ENCODE assay signal across 8 cellular contexts in the genomic region with DNA sequence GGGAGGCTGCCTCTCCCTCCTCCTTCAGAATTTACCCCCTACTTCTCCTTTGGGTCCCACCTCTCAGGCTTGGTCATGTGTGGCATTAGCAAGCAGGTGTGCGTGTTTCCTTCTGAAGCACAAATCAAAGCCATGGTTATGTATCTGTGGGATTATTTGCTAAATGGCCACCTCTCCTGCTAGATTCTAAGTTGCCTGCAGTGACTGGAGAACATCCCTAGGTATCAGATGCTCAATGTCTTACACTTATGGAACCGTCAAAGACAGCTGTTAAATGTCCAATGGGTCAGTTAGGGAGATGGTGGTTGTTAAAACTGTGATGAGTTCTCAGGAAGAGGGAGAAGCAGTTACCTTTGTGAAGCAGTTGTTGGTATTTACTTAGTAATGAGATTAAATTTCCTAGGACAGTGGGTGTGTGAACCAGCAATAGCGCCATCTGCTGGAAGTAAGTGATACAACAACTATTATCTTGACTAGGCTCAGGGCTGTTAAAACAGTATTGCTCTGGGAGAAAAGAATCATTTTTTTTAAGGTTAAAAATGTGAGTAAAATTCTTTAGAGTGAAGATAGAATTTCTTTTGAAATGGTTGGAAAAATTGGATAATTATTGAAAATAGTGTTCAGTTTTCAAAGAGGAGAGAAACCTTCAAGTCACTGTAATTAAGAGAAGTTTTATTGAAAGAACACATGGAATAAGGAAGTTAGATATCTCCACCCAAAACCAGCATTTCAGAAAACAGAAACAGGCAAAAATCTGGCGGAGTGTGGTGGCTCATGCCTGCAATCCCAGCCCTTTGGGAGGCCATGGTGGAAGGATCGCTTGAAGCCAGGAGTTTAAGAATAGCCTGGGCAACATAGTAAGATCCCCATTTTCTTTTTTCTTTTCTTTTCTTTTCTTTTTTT.
DNase-seq lines count a peak whose midpoint lies in the region; ATAC-seq and TF ChIP-seq lines count a peak whose summit lies in the region.

No MANE protein-coding gene starts in this region.

- ATAC-seq in lung (ENCODE audit: insufficient read depth, low FRiP score) (peak; percentile 76), HG02610 (IDR thresholded peaks at IDR 0.05; ENCODE audit: unreplicated experiment) (no peak)

- TF ChIP-seq EP300 in SK-N-SH (IDR thresholded peaks at IDR 0.05; ENCODE audit: borderline replicate concordance in 1 of 2, low read depth in 1 of 2, low read length in 1 of 2), result no peak

- no peaks in the 10 kb centered on the region for H3K79me2 ChIP-seq in SK-N-SH (ENCODE audit: insufficient read depth)

- no peak overlapping the region for H3K27ac ChIP-seq in HEK293 (ENCODE audit: extremely low read depth, low read depth, low read length)
- no peak overlapping the region for H3K27ac ChIP-seq in SK-N-SH (ENCODE audit: low read depth in 2 of 2, low read length in 1 of 2)
- H3K27ac ChIP-seq in lung (ENCODE audit: low read depth in 1 of 2, low read length in 1 of 2), result no peak overlapping the region

- peak; percentile 72 for TF ChIP-seq RAD21 in SK-N-SH (IDR thresholded peaks at IDR 0.05; ENCODE audit: low read length)

- no peaks in the 10 kb centered on the region for H3K9me2 ChIP-seq in SK-N-SH

- H3K36me3 ChIP-seq in HEK293 (ENCODE audit: control insufficient read depth in 2 of 2, insufficient read depth in 1 of 2, low read length in 2 of 2), result no peaks in the 10 kb centered on the region
- H3K36me3 ChIP-seq in SK-N-SH (replicated peaks in 1 of 2; ENCODE audit: control insufficient read depth in 1 of 2, insufficient read depth in 2 of 2, low read length in 1 of 2), result no peaks in the 10 kb centered on the region
- H3K36me3 ChIP-seq in lung (ENCODE audit: control insufficient read depth in 2 of 2, insufficient read depth in 2 of 2, low read length in 2 of 2), result no peaks in the 10 kb centered on the region

- 0 out of 2 replicates have a peak, but pooled peaks have one; percentile 6 for TF ChIP-seq CTCF in HEK293 (tag by site-specific recombination; IDR thresholded peaks at IDR 0.05)
- TF ChIP-seq CTCF in SK-N-SH (IDR thresholded peaks at IDR 0.05), result peak; percentile 90
- TF ChIP-seq CTCF in lung (IDR thresholded peaks at IDR 0.05; ENCODE audit: control extremely low read depth, extremely low read depth), result peak; percentile 68

- H3K27me3 ChIP-seq in SK-N-SH (ENCODE audit: insufficient read depth) (peaks cover 8% of the 10 kb centered on the region; the same call in 1 of the 2 replicates), lung (ENCODE audit: control insufficient read depth, insufficient read depth) (no peaks in the 10 kb centered on the region)

- in situ Hi-C loops in G401 (cut with HindIII; ENCODE audit: low sequenced_read_pairs), result no loop called here

- no peak overlapping the region for H3K9ac ChIP-seq in SK-N-SH

- CTCF ChIA-PET in HEK293 (lab: Yijun Ruan, JAX), result interaction anchor here (0.5 to 3.9 kb wide), 33 partner anchors 9 to 1292 kb away, joined by 3 to 48 read pairs (median 3); no protein-coding TSS in a partner anchor
- CTCF ChIA-PET in SK-N-SH (lab: Yijun Ruan, JAX), result interaction anchor here (0.6 to 2.2 kb wide), 17 partner anchors 8 to 312 kb away, joined by 3 to 21 read pairs (median 3); no protein-coding TSS in a partner anchor

- no peaks in the 10 kb centered on the region for H4K20me1 ChIP-seq in SK-N-SH (ENCODE audit: insufficient read depth)

- H2AFZ ChIP-seq in SK-N-SH (ENCODE audit: low read depth), result no peak overlapping the region

- WGBS in SK-N-SH (ENCODE audit: low lambda C conversion rate), result 10% methylated on average over 5 of the region's 5 CpGs
- WGBS in lung, 2 donors, result 47 to 51% methylated on average over 5 of the region's 5 CpGs

- H3K4me1 ChIP-seq in HEK293 (ENCODE audit: control insufficient read depth, insufficient read depth, low read length), result no peaks in the 10 kb centered on the region
- H3K4me1 ChIP-seq in SK-N-SH (ENCODE audit: control insufficient read depth in 1 of 2, insufficient read depth in 2 of 2, low read depth in 1 of 2, low read length in 1 of 2), result no peaks in the 10 kb centered on the region; a peak in 1 of 4 replicates
- peaks cover 0 to 2% of the 10 kb centered on the region in 2 donors for H3K4me1 ChIP-seq in lung (ENCODE audit: control insufficient read depth in 2 of 2, insufficient read depth in 2 of 2, low read length in 2 of 2)

- H3K9me3 ChIP-seq in HEK293 (ENCODE audit: control insufficient read depth, insufficient read depth, low read depth, low read length), result no peaks in the 10 kb centered on the region
- no peaks in the 10 kb centered on the region for H3K9me3 ChIP-seq in SK-N-SH
- H3K9me3 ChIP-seq in lung (ENCODE audit: control insufficient read depth in 2 of 2, insufficient read depth in 1 of 2, low read length in 1 of 2), result no peaks in the 10 kb centered on the region

- POLR2A ChIA-PET in HEK293 (lab: Yijun Ruan, JAX), result interaction anchor here (1.1 to 2.1 kb wide), 2 partner anchors 227 to 300 kb away, joined by 3 to 9 read pairs; a partner anchor contains a TSS
- POLR2A ChIA-PET in SK-N-SH (lab: Yijun Ruan, JAX), result no interaction called here

- H3K4me2 ChIP-seq in SK-N-SH, result no peak overlapping the region

- H3K4me3 ChIP-seq in HEK293 (ENCODE audit: low read depth, low read length) (no peak overlapping the region), SK-N-SH (ENCODE audit: low read depth in 2 of 2, low read length in 1 of 2) (no peak overlapping the region; a peak in 1 of 4 replicates), lung (no peak overlapping the region)

- DNase-seq in A172 (ENCODE audit: low spot score) (peak; percentile 62), G401 (ENCODE audit: low spot score) (peak; percentile 85), MV-4-11 (lab: John Stamatoyannopoulos, UW) (peak; percentile 61), SK-N-SH (peak; percentile 50), lung (ENCODE audit: low spot score) (no peak)
- DNase-seq in effector CD4-positive, alpha-beta T cell, result peak; percentile 6

- no peaks in the 10 kb centered on the region for H3F3A ChIP-seq in SK-N-SH (replicated peaks; ENCODE audit: insufficient read depth)

TF ChIP-seq in HEK293, 187 proteins besides CTCF, POLR2A, EP300 and RAD21:
- TF ChIP-seq, protein P1, sequence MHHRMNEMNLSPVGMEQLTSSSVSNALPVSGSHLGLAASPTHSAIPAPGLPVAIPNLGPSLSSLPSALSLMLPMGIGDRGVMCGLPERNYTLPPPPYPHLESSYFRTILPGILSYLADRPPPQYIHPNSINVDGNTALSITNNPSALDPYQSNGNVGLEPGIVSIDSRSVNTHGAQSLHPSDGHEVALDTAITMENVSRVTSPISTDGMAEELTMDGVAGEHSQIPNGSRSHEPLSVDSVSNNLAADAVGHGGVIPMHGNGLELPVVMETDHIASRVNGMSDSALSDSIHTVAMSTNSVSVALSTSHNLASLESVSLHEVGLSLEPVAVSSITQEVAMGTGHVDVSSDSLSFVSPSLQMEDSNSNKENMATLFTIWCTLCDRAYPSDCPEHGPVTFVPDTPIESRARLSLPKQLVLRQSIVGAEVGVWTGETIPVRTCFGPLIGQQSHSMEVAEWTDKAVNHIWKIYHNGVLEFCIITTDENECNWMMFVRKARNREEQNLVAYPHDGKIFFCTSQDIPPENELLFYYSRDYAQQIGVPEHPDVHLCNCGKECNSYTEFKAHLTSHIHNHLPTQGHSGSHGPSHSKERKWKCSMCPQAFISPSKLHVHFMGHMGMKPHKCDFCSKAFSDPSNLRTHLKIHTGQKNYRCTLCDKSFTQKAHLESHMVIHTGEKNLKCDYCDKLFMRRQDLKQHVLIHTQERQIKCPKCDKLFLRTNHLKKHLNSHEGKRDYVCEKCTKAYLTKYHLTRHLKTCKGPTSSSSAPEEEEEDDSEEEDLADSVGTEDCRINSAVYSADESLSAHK (tag by site-specific recombination; IDR thresholded peaks at IDR 0.05), result no peak
- TF ChIP-seq ZNF121 (tag by site-specific recombination; IDR thresholded peaks at IDR 0.05) (peak; percentile 30; the same call in 1 of the 2 replicates), ZNF10 (tag by site-specific recombination; IDR thresholded peaks at IDR 0.05) (no peak), ZNF654 (tag by site-specific recombination; IDR thresholded peaks at IDR 0.05; ENCODE audit: low read depth) (peak; percentile 48), SCRT2 (tag by site-specific recombination; IDR thresholded peaks at IDR 0.05) (no peak)

TF ChIP-seq in SK-N-SH, 30 proteins besides CTCF, POLR2A, EP300 and RAD21:
- no peak for TF ChIP-seq TCF12 (IDR thresholded peaks at IDR 0.05)
- TF ChIP-seq SMC3 (IDR thresholded peaks at IDR 0.05; ENCODE audit: low read depth, low read length), result peak; percentile 81

Comparison
In these comparisons a context has a peak if more than half of its experiments do, and no peak if none do; other contexts are left out.
1. CTCF ChIP-seq: peak in every context shown above with its lines; median percentile 90 in SK-N-SH; 68 in lung; 6 in HEK293.